ENCODE assay signal across 18 cellular contexts in genomic region chr3:64601824-64602223, GRCh38.
DNase-seq lines count a peak whose midpoint lies in the region; ATAC-seq and TF ChIP-seq lines count a peak whose summit lies in the region.
"Had no signal": no experiment of that assay in that cellular context is flagged by ENCODE, and none has a peak within 500 bp of the region (broad histone marks: within the 10 kb centered on the region; RNA-seq: fewer than 3 reads in every experiment).

No MANE protein-coding gene starts in this region.

- H3K4me1 Mint-ChIP-seq in endothelial cell (ENCODE audit: unreplicated experiment) (peaks cover 35% of the 10 kb centered on the region), nephron (peaks cover 39% of the 10 kb centered on the region), glutamatergic neuron (ENCODE audit: low read depth, unreplicated experiment) (peaks cover 5% of the 10 kb centered on the region)
- H3K4me1 Mint-ChIP-seq: CD14-positive monocyte had no signal

- H3K4me1 ChIP-seq in upper lobe of left lung: no peaks in the 10 kb centered on the region
- H3K4me1 ChIP-seq: BLaER1, Caco-2 had no signal

- H3K4me3 Mint-ChIP-seq in endothelial cell (ENCODE audit: unreplicated experiment) (no peak overlapping the region), nephron (no peak overlapping the region), glutamatergic neuron (ENCODE audit: unreplicated experiment) (no peak overlapping the region)
- H3K4me3 Mint-ChIP-seq: CD14-positive monocyte; CD4-positive, alpha-beta T cell; CD8-positive, alpha-beta T cell had no signal

- ATAC-seq in upper lobe of left lung (ENCODE audit: low FRiP score in 2 of 2) (peak; percentile 14 to 37), HG03159 (IDR thresholded peaks at IDR 0.05; ENCODE audit: unreplicated experiment) (no peak)
- ATAC-seq: CD8-positive, alpha-beta T cell had no signal

- H3K9me3 Mint-ChIP-seq in endothelial cell (ENCODE audit: unreplicated experiment) (no peaks in the 10 kb centered on the region), nephron (no peaks in the 10 kb centered on the region), glutamatergic neuron (ENCODE audit: unreplicated experiment) (no peaks in the 10 kb centered on the region)
- H3K9me3 Mint-ChIP-seq: CD4-positive, alpha-beta T cell; CD8-positive, alpha-beta T cell had no signal

- H3K36me3 Mint-ChIP-seq in endothelial cell (ENCODE audit: low read depth, unreplicated experiment): peaks cover 78% of the 10 kb centered on the region
- H3K36me3 Mint-ChIP-seq in nephron (ENCODE audit: low read depth): peaks cover 86% of the 10 kb centered on the region
- H3K36me3 Mint-ChIP-seq in glutamatergic neuron (ENCODE audit: unreplicated experiment): no peaks in the 10 kb centered on the region
- H3K36me3 Mint-ChIP-seq: CD14-positive monocyte; CD8-positive, alpha-beta T cell had no signal

- no peaks in the 10 kb centered on the region for H3K9me3 ChIP-seq in upper lobe of left lung
- H3K9me3 ChIP-seq: BE2C, BLaER1, Caco-2 had no signal

- no peaks in the 10 kb centered on the region for H3K27me3 ChIP-seq in upper lobe of left lung
- H3K27me3 ChIP-seq: BE2C, BLaER1 had no signal

- no peak overlapping the region for H3K27ac ChIP-seq in upper lobe of left lung
- H3K27ac ChIP-seq: BLaER1 had no signal

- 93 to 100% methylated on average over 9 of the region's 9 CpGs for WGBS in upper lobe of left lung, 2 donors

- no peak overlapping the region for H3K4me3 ChIP-seq in upper lobe of left lung
- H3K4me3 ChIP-seq: BLaER1 had no signal

- peaks cover 0 to 47% (median 7%) of the 10 kb centered on the region in 4 donors for H3K36me3 ChIP-seq in upper lobe of left lung
- H3K36me3 ChIP-seq: BLaER1 had no signal

- TF ChIP-seq POLR2A in upper lobe of left lung (IDR thresholded peaks at IDR 0.05): no peak

- H3K27ac Mint-ChIP-seq in endothelial cell (ENCODE audit: unreplicated experiment): peak overlapping the region; percentile 59
- peak overlapping the region in 2 of 3 experiments; percentile 68 to 95 for H3K27ac Mint-ChIP-seq in nephron
- no peak overlapping the region for H3K27ac Mint-ChIP-seq in glutamatergic neuron (ENCODE audit: unreplicated experiment)
- H3K27ac Mint-ChIP-seq: CD14-positive monocyte; CD4-positive, alpha-beta T cell; CD8-positive, alpha-beta T cell had no signal

- DNase-seq in endothelial cell (ENCODE audit: low spot score): no peak
- DNase-seq in upper lobe of left lung: peak in 1 of 2 donors; percentile 22
- DNase-seq in glutamatergic neuron: no peak
- no peak for DNase-seq in stimulated activated CD4-positive, alpha-beta T cell treated with anti-CD3 and anti-CD28 coated beads, Interleukin-2, amount 100 ng/mL, for 48 hours
- DNase-seq: 8988T; ACHN; BE2C; C1 segment of cervical spinal cord; Caco-2; Calu3; CD4-positive, alpha-beta T cell; CD8-positive, alpha-beta T cell; DMS79 treated with DMSO at 0.1 percent for 48 hours; GF-D8 had no signal

- H3K27me3 Mint-ChIP-seq in endothelial cell (ENCODE audit: unreplicated experiment): peaks cover 4% of the 10 kb centered on the region
- no peaks in the 10 kb centered on the region for H3K27me3 Mint-ChIP-seq in nephron (ENCODE audit: low read depth)
- H3K27me3 Mint-ChIP-seq in glutamatergic neuron (ENCODE audit: unreplicated experiment): peaks cover 2% of the 10 kb centered on the region

- TF ChIP-seq EP300 in upper lobe of left lung (IDR thresholded peaks at IDR 0.05): no peak

- no peak for TF ChIP-seq CTCF in endothelial cell (IDR thresholded peaks at IDR 0.05; ENCODE audit: unreplicated experiment)
- no peak for TF ChIP-seq CTCF in nephron (IDR thresholded peaks at IDR 0.05; ENCODE audit: unreplicated experiment in 3 of 3)
- no peak for TF ChIP-seq CTCF in upper lobe of left lung (IDR thresholded peaks at IDR 0.05)
- TF ChIP-seq CTCF in glutamatergic neuron (IDR thresholded peaks at IDR 0.05; ENCODE audit: partially characterized antibody, unreplicated experiment): no peak
